8 cellular contexts compared by ENCODE assay signal in genomic region chr17:4143563-4144410, GRCh38. TPM values are rescaled to one million over a fixed set of nuclear protein-coding genes. Genes with fewer than 3 reads are reported as not detected.
DNase-seq lines count a peak whose midpoint lies in the region; ATAC-seq and TF ChIP-seq lines count a peak whose summit lies in the region.

No MANE protein-coding gene starts in this region.

- intact Hi-C loops in dendritic cell treated with granulocyte-macrophage colony-stimulating factor and Interleukin-4, amounts not matched to agents 40 ng/mL and 50 ng/mL, for 4 days (cut with micrococcal nuclease) = loop anchor here (1.0 kb wide), 2 partner anchors 13 to 42 kb away; no protein-coding TSS in a partner anchor

- peak overlapping the region; percentile 95 for H3K4me3 Mint-ChIP-seq in dendritic cell treated with granulocyte-macrophage colony-stimulating factor and Interleukin-4, amounts not matched to agents 40 ng/mL and 50 ng/mL, for 4 days

- DNase-seq in BJ (ENCODE audit: low read depth) = peak; percentile 50
- peak; percentile 83 for DNase-seq in GM19240 (ENCODE audit: insufficient read length, low spot score)
- peak; percentile 64 for DNase-seq in NCI-H526 treated with DMSO at 0.1 percent for 48 hours (lab: John Stamatoyannopoulos, UW)
- DNase-seq in activated CD4-positive, alpha-beta T cell treated with anti-CD3 and anti-CD28 coated beads, Interleukin-2, amount 50 U/mL, for 1 hour = peak; percentile 90
- peak; percentile 90 for DNase-seq in left lobe of liver (ENCODE audit: low spot score)
- peak; percentile 89 for DNase-seq in stimulated activated CD4-positive, alpha-beta T cell treated with anti-CD3 and anti-CD28 coated beads, Interleukin-1b, Interleukin-23, amount 100 ng/mL, for 48 hours

- CTCF ChIA-PET in BJ (lab: Yijun Ruan, JAX) = interaction anchor here (0.6 to 1.4 kb wide), 5 partner anchors 14 to 280 kb away, joined by 3 to 5 read pairs (median 4); no protein-coding TSS in a partner anchor

- H3K36me3 Mint-ChIP-seq in dendritic cell treated with granulocyte-macrophage colony-stimulating factor and Interleukin-4, amounts not matched to agents 40 ng/mL and 50 ng/mL, for 4 days (ENCODE audit: low read depth) = peaks cover 44% of the 10 kb centered on the region

- H3K27me3 Mint-ChIP-seq in dendritic cell treated with granulocyte-macrophage colony-stimulating factor and Interleukin-4, amounts not matched to agents 40 ng/mL and 50 ng/mL, for 4 days = no peaks in the 10 kb centered on the region

- peak overlapping the region; percentile 97 for H3K4me3 ChIP-seq in BJ (ENCODE audit: low read depth, low read length)

- no peak for TF ChIP-seq CTCF in BJ (IDR thresholded peaks at IDR 0.05; ENCODE audit: insufficient read depth, low read depth, low read length)

- no peaks in the 10 kb centered on the region for H3K27me3 ChIP-seq in BJ (ENCODE audit: control insufficient read depth, insufficient read depth, low read length)

- peak overlapping the region; percentile 100 for H3K27ac Mint-ChIP-seq in dendritic cell treated with granulocyte-macrophage colony-stimulating factor and Interleukin-4, amounts not matched to agents 40 ng/mL and 50 ng/mL, for 4 days

- POLR2A ChIA-PET in BJ (lab: Charles Lee) = interaction anchor here (0.6 to 0.7 kb wide), 3 partner anchors 27 to 229 kb away, joined by 3 to 8 read pairs (median 3); no protein-coding TSS in a partner anchor

- H3K9me3 Mint-ChIP-seq in dendritic cell treated with granulocyte-macrophage colony-stimulating factor and Interleukin-4, amounts not matched to agents 40 ng/mL and 50 ng/mL, for 4 days = no peaks in the 10 kb centered on the region

- ATAC-seq in HG03457 (IDR thresholded peaks at IDR 0.05; ENCODE audit: unreplicated experiment) (peak; percentile 43), left lobe of liver (peak; percentile 79)

- H3K36me3 ChIP-seq in BJ (ENCODE audit: control insufficient read depth, insufficient read depth, low read length) = no peaks in the 10 kb centered on the region

- H3K4me1 Mint-ChIP-seq in dendritic cell treated with granulocyte-macrophage colony-stimulating factor and Interleukin-4, amounts not matched to agents 40 ng/mL and 50 ng/mL, for 4 days (ENCODE audit: low read depth) = peaks cover 39% of the 10 kb centered on the region

RNA-seq across cellular contexts. Expression of gene CYB5D2, which starts 0.8 kb away (rescaled TPM):
- 31.6 and 56.4 TPM in 2 replicates for polyA plus RNA-seq in BJ (2011; rRNA removed)
- 15.4 and 18.0 TPM in 2 replicates for polyA minus RNA-seq in BJ (2011; rRNA and poly(A)+ RNA removed)
- total RNA-seq in left lobe of liver = 18.8 TPM

RNA-seq across cellular contexts. Expression of gene ZZEF1, which starts 1.0 kb away (rescaled TPM):
- 14.9 and 17.5 TPM in 2 replicates for polyA plus RNA-seq in BJ (2011; rRNA removed)
- 55.8 and 58.3 TPM in 2 replicates for polyA minus RNA-seq in BJ (2011; rRNA and poly(A)+ RNA removed)
- total RNA-seq in left lobe of liver = 19.1 TPM

Comparison
In these comparisons a context has a peak if more than half of its experiments do, and no peak if none do; other contexts are left out.
1. Peak in every context shown above with its lines: DNase-seq, ATAC-seq and H3K4me3 ChIP-seq.